8 cellular contexts compared by ENCODE assay signal in the genomic region with DNA sequence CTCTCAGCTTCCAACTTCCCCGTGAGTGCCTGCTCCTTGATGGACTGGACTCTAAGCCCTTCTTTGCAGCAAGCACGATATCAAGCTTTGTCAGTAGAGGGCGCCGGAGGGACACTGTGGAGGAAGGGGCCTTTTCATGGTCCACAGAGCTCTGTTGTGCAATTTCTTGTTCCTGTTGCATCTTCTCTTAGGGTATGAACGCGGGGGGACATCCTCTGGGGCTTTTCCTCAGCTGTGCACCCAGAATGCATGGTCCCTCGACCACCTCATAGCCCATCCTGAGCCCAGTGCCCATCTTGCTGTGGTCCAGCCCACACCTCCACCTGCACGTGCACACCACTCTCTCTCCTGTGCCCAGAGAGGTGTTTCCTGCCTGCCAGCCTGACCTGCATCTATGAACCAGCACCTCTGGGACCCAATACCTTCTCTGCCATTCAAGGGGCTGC.
DNase-seq lines count a peak whose midpoint lies in the region; ATAC-seq, FAIRE-seq and TF ChIP-seq lines count a peak whose summit lies in the region.

No MANE protein-coding gene starts in this region.

- H3K27me3 ChIP-seq in small intestine (ENCODE audit: control insufficient read depth in 2 of 2, insufficient read depth in 2 of 2, low read length in 2 of 2): peaks cover 0 to 2% of the 10 kb centered on the region in 2 donors

- H3K36me3 ChIP-seq in small intestine (ENCODE audit: control insufficient read depth in 2 of 2, insufficient read depth in 2 of 2, low read length in 2 of 2): no peaks in the 10 kb centered on the region

- H3K27ac ChIP-seq in small intestine (ENCODE audit: low read depth in 1 of 2, low read length in 1 of 2): no peak overlapping the region

- no peaks in the 10 kb centered on the region for H3K4me1 ChIP-seq in small intestine (ENCODE audit: control insufficient read depth in 2 of 2, insufficient read depth in 1 of 2, low read depth in 1 of 2, low read length in 1 of 2)

- DNase-seq in activated CD4-positive, CD25-positive, alpha-beta regulatory T cell treated with anti-CD3 and anti-CD28 coated beads, Interleukin-2, amount 50 U/mL, for 72 hours: peak; percentile 62
- peak; percentile 49 for DNase-seq in NCI-H187 treated with DMSO at 0.1 percent for 48 hours (lab: John Stamatoyannopoulos, UW)
- DNase-seq in T follicular helper cell (ENCODE audit: low read depth): peak; percentile 6
- peak; percentile 87 for DNase-seq in iPS DF 4.7 (ENCODE audit: extremely low read depth, low spot score)
- DNase-seq in small intestine: peak; percentile 61

- peaks cover 9% of the 10 kb centered on the region for H3K4me1 Mint-ChIP-seq in brain

- FAIRE-seq in small intestine (lab: Jason Lieb, UNC): no peak

- 4 to 9% (median 5%) methylated on average over 8 of the region's 8 CpGs for WGBS in small intestine, 3 donors

- H3K27ac Mint-ChIP-seq in brain: peak overlapping the region in 2 of 5 experiments; percentile 3 to 71

- peaks cover 6% of the 10 kb centered on the region for H3K27me3 Mint-ChIP-seq in brain

- no peaks in the 10 kb centered on the region for H3K36me3 Mint-ChIP-seq in brain

- H3K4me3 Mint-ChIP-seq in brain: no peak overlapping the region

- peak; percentile 88 for TF ChIP-seq CTCF in brain (conservative IDR thresholded peaks at IDR 0.05)

- H3K9me3 Mint-ChIP-seq in brain: peaks cover 7 to 13% (median 10%) of the 10 kb centered on the region in 5 experiments

- H3K9me3 ChIP-seq in small intestine (ENCODE audit: control insufficient read depth, low read depth): no peaks in the 10 kb centered on the region

- no peak for ATAC-seq in activated CD4-positive, CD25-positive, alpha-beta regulatory T cell treated with anti-CD3 and anti-CD28 coated beads, Interleukin-2, amount 50 U/mL, for 24 hours
- ATAC-seq in HG03139 (IDR thresholded peaks at IDR 0.05; ENCODE audit: unreplicated experiment): no peak

- H3K4me3 ChIP-seq in small intestine (ENCODE audit: low read depth in 1 of 2, low read length in 2 of 2): no peak overlapping the region

Comparison
In these comparisons a context has a peak if more than half of its experiments do, and no peak if none do; other contexts are left out.
1. DNase-seq: peak in every context shown above with its lines; median percentile 87 in iPS DF 4.7; 62 in activated CD4-positive, CD25-positive, alpha-beta regulatory T cell treated with anti-CD3 and anti-CD28 coated beads, Interleukin-2, amount 50 U/mL, for 72 hours; 61 in small intestine; 49 in NCI-H187 treated with DMSO at 0.1 percent for 48 hours; 6 in T follicular helper cell.